32 cellular contexts compared by ENCODE assay signal in the genomic region with DNA sequence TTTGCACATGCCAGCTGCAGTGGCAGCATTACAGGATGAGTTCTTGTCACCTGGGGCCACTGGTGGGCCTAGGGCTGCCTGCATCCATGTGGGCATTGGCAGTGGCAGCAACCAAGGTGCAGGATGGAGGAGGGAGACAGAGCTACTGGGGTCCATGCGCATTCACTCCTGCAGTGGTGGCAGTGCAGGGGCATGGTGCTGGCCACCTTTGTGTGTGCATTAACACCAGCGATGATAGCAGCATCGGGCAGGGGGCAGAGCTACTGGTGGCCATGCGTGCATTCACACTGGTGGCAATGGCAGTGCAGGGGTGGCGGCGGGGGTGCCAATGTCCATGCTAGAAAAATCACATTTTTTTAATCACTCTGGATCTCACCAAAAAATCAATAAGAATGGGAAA.
"Had no signal": no experiment of that assay in that cellular context is flagged by ENCODE, and none has a peak within 500 bp of the region (broad histone marks: within the 10 kb centered on the region; RNA-seq: fewer than 3 reads in every experiment).

No MANE protein-coding gene starts in this region.

- H3K27ac Mint-ChIP-seq: naive B cell; natural killer cell; nephron progenitor cell; neural progenitor cell; stimulated activated effector memory CD8-positive, alpha-beta T cell treated with anti-CD3 and anti-CD28 coated beads, Interleukin-12 subunit alpha, Interleukin-12 subunit beta, amount 100 ng/mL, for 72 hours; stimulated activated naive CD8-positive, alpha-beta T cell treated with anti-CD3 and anti-CD28 coated beads, Interleukin-15, Interleukin-2, amounts not matched to agents 100 ng/mL and 50 ng/mL, for 24 hours had no signal

- H3K9ac ChIP-seq: neural progenitor cell had no signal

- FAIRE-seq: pancreas had no signal

- DNase-seq: heart right ventricle; islet precursor cell; kidney glomerular epithelial cell; left cardiac atrium; left ventricle myocardium superior; lower lobe of right lung; mammary epithelial cell; mesenchymal stem cell; naive B cell; natural killer cell; nephron progenitor cell; retina; right cardiac atrium; stimulated activated CD4-positive, alpha-beta T cell treated with anti-CD3 and anti-CD28 coated beads, Interleukin-12 subunit alpha, Interleukin-12 subunit beta, amount 100 ng/mL, for 4 hours; stimulated activated CD4-positive, alpha-beta T cell treated with anti-CD3 and anti-CD28 coated beads, Interleukin-15, amount 100 ng/mL, for 24 hours; stimulated activated CD4-positive, alpha-beta T cell treated with anti-CD3 and anti-CD28 coated beads, Interleukin-2, amount 100 ng/mL, for 24 hours; stimulated activated CD4-positive, alpha-beta T cell treated with anti-CD3 and anti-CD28 coated beads, Interleukin-4, amount 100 ng/mL, for 1 hour; stimulated activated naive CD4-positive, alpha-beta T cell; tibial artery; trophoblast cell had no signal

- H3K36me3 Mint-ChIP-seq: neural progenitor cell; stimulated activated effector memory CD8-positive, alpha-beta T cell treated with anti-CD3 and anti-CD28 coated beads, Interleukin-12 subunit alpha, Interleukin-12 subunit beta, amount 100 ng/mL, for 72 hours had no signal

- H3K4me3 ChIP-seq: heart right ventricle, hepatocyte, lower lobe of right lung, neural progenitor cell, pancreas, prostate gland, skin epidermis, suprapubic skin, thoracic aorta, tibial artery, vagina had no signal

- H3K4me3 Mint-ChIP-seq: natural killer cell; nephron progenitor cell; neural progenitor cell; stimulated activated effector memory CD8-positive, alpha-beta T cell treated with anti-CD3 and anti-CD28 coated beads, Interleukin-12 subunit alpha, Interleukin-12 subunit beta, amount 100 ng/mL, for 72 hours; stimulated activated naive CD8-positive, alpha-beta T cell treated with anti-CD3 and anti-CD28 coated beads, Interleukin-15, Interleukin-2, amounts not matched to agents 100 ng/mL and 50 ng/mL, for 24 hours had no signal

- H3K27ac ChIP-seq: heart right ventricle, hepatocyte, lower lobe of right lung, neural progenitor cell, pancreas, prostate gland, skin epidermis, suprapubic skin, thoracic aorta, tibial artery, vagina had no signal

- H3K36me3 ChIP-seq: heart right ventricle, lower lobe of right lung, neural progenitor cell, pancreas, prostate gland, suprapubic skin, thoracic aorta, tibial artery, vagina had no signal

- H3K9me3 ChIP-seq: pancreas, prostate gland, thoracic aorta, tibial artery, vagina had no signal

- H3K4me1 Mint-ChIP-seq: naive B cell; natural killer cell; nephron progenitor cell; neural progenitor cell; stimulated activated effector memory CD8-positive, alpha-beta T cell treated with anti-CD3 and anti-CD28 coated beads, Interleukin-12 subunit alpha, Interleukin-12 subunit beta, amount 100 ng/mL, for 72 hours had no signal

- ATAC-seq: heart right ventricle; left cardiac atrium; left lobe of liver; left ventricle myocardium superior; lower lobe of right lung; natural killer cell; pancreas; right cardiac atrium; sciatic nerve; stimulated activated effector memory CD8-positive, alpha-beta T cell treated with anti-CD3 and anti-CD28 coated beads, Interleukin-12 subunit alpha, Interleukin-12 subunit beta, amount 100 ng/mL, for 72 hours had no signal

- H3K27me3 Mint-ChIP-seq: naive B cell; stimulated activated naive CD8-positive, alpha-beta T cell treated with anti-CD3 and anti-CD28 coated beads, Interleukin-15, Interleukin-2, amounts not matched to agents 100 ng/mL and 50 ng/mL, for 24 hours had no signal

- H3K4me1 ChIP-seq: heart right ventricle, lower lobe of right lung, neural progenitor cell, pancreas, prostate gland, suprapubic skin, tibial artery, vagina had no signal
